Comparison of ENCODE assay signal across 8 cellular contexts in the genomic region with DNA sequence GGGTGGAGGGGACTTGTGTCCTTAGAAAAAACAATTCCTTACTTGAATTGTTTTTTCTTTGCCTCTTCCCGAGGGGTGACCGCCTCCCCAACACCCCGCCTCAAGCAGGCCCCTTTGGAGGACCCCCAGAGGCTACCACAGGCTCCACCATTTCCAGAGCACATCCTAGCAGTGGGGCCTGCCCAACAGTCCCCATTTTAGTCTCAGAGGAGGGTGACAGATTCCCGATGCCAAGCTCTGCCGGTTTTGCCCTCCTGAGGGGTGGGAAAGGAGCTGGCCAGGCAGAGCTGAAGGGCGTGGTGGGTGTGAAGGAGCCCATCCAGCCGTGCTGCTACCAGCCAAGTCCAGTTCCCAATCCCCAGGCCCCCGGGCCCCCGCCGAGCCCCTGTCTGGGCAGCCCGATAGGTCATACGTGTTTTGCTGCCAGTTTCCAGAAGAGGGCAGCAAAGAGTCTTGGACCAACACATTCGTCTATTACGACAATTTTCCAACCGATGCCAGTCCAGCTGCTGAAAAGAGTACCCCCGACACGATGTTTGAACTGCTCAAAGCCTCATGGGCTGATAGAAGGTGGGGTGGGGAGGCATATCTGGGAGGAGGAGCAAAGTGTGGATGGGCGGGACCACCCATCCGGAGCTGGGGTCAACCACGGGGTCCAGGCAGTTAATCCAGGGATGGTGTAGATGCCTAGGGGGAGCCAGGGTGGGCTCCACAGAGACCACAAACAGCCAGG. TPM values are rescaled to one million over a fixed set of nuclear protein-coding genes. Genes with fewer than 3 reads are reported as not detected.
DNase-seq lines count a peak whose midpoint lies in the region; ATAC-seq and TF ChIP-seq lines count a peak whose summit lies in the region.

No MANE protein-coding gene starts in this region.

- intact Hi-C loops in psoas muscle (cut with DNase I): loop anchor here in 1 of 2 donors (5.0 kb wide), 1 partner anchor 75 kb away; no protein-coding TSS in a partner anchor

- H3K36me3 ChIP-seq in SK-N-MC (ENCODE audit: insufficient read depth, low read length): no peaks in the 10 kb centered on the region
- H3K36me3 ChIP-seq in cardiac muscle cell: no peaks in the 10 kb centered on the region
- no peaks in the 10 kb centered on the region for H3K36me3 ChIP-seq in psoas muscle (ENCODE audit: insufficient read depth in 1 of 2, low read depth in 1 of 2)

- peak; percentile 77 for TF ChIP-seq CTCF in cardiac muscle cell (IDR thresholded peaks at IDR 0.05; ENCODE audit: low read depth, low read length)
- TF ChIP-seq CTCF in psoas muscle (IDR thresholded peaks at IDR 0.05): peak; percentile 70

- H3K9me3 ChIP-seq in SK-N-MC (ENCODE audit: low read depth, low read length) (no peaks in the 10 kb centered on the region), cardiac muscle cell (ENCODE audit: low read depth) (no peaks in the 10 kb centered on the region), psoas muscle (no peaks in the 10 kb centered on the region)

- H3K27me3 ChIP-seq in cardiac muscle cell (no peaks in the 10 kb centered on the region), psoas muscle (ENCODE audit: insufficient read depth in 3 of 3, low read length in 2 of 3) (peaks cover 0 to 3% (median 0%) of the 10 kb centered on the region in 3 donors)

- H3K4me1 ChIP-seq in cardiac muscle cell (ENCODE audit: low read depth) (no peaks in the 10 kb centered on the region), psoas muscle (no peaks in the 10 kb centered on the region)

- peak; percentile 83 for DNase-seq in ELF-1 (ENCODE audit: low read depth, low spot score)
- DNase-seq in NCI-H1092 treated with DMSO at 0.1 percent for 48 hours (lab: John Stamatoyannopoulos, UW): peak; percentile 70
- peak; percentile 8 for DNase-seq in SK-N-MC (ENCODE audit: low read depth, low spot score)
- peak; percentile 66 for DNase-seq in activated naive CD4-positive, alpha-beta T cell treated with anti-CD3 and anti-CD28 coated beads, Interleukin-2, amount 50 U/mL, for 16 hours
- peak; percentile 78 to 84 for DNase-seq in cardiac muscle cell (ENCODE audit: low read depth in 1 of 2, low spot score in 1 of 2)
- DNase-seq in psoas muscle: peak; percentile 45 to 63

- H3K27ac ChIP-seq in SK-N-MC (no peak overlapping the region), cardiac muscle cell (no peak overlapping the region), psoas muscle (no peak overlapping the region)

- WGBS in psoas muscle, 3 donors: 22 to 24% (median 22%) methylated on average over 20 of the region's 20 CpGs

- ATAC-seq in psoas muscle: peak; percentile 43 to 87 (median 69)
- ATAC-seq in HG02870 (IDR thresholded peaks at IDR 0.05; ENCODE audit: unreplicated experiment): no peak
- ATAC-seq in HG03520 (IDR thresholded peaks at IDR 0.05; ENCODE audit: unreplicated experiment): no peak

- no peak overlapping the region for H3K4me3 ChIP-seq in SK-N-MC
- H3K4me3 ChIP-seq in cardiac muscle cell: no peak overlapping the region
- peak overlapping the region; percentile 40 for H3K4me3 ChIP-seq in psoas muscle

- no peak overlapping the region for H3K9ac ChIP-seq in SK-N-MC (ENCODE audit: insufficient read length)

RNA-seq across cellular contexts. Expression of a gene that starts 18.8 kb away (rescaled TPM):
- total RNA-seq in cardiac muscle cell: 80.3 and 150 TPM in 2 replicates
- 72.7 and 84.9 TPM in 2 replicates for polyA plus RNA-seq in cardiac muscle cell
- 10 to 100 TPM; 27.3 to 42.4 (median 34.3) TPM for total RNA-seq in psoas muscle
- polyA plus RNA-seq in psoas muscle: 10 to 100 TPM; 19.6 to 24.3 (median 22.8) TPM

RNA-seq across cellular contexts. Expression of a gene that starts 46.1 kb away (rescaled TPM):
- 8.0 and 11.3 TPM in 2 replicates for total RNA-seq in cardiac muscle cell
- polyA plus RNA-seq in cardiac muscle cell: 12.2 and 16.0 TPM in 2 replicates
- 1 to 10 TPM in 3 of 4 donors, under 1 TPM in 1; 0.71 to 1.9 (median 1.7) TPM for total RNA-seq in psoas muscle
- 1 to 10 TPM in 2 of 3 donors, under 1 TPM in 1; 0.51 to 1.4 (median 1.2) TPM for polyA plus RNA-seq in psoas muscle

RNA-seq across cellular contexts. Expression of a gene that starts 46.9 kb away (rescaled TPM):
- 30.3 and 37.5 TPM in 2 replicates for total RNA-seq in cardiac muscle cell
- polyA plus RNA-seq in cardiac muscle cell: 13.0 and 22.1 TPM in 2 replicates
- total RNA-seq in psoas muscle: 10 to 100 TPM in 2 of 4 donors, 1 to 10 TPM in 2; 6.5 to 11.4 (median 8.7) TPM
- 1 to 10 TPM; 1.7 to 6.4 (median 3.2) TPM for polyA plus RNA-seq in psoas muscle

Comparison
In these comparisons a context has a peak if more than half of its experiments do, and no peak if none do; other contexts are left out.
1. DNase-seq: peak in every context shown above with its lines; median percentile 83 in ELF-1; 81 in cardiac muscle cell; 70 in NCI-H1092 treated with DMSO at 0.1 percent for 48 hours; 66 in activated naive CD4-positive, alpha-beta T cell treated with anti-CD3 and anti-CD28 coated beads, Interleukin-2, amount 50 U/mL, for 16 hours; 54 in psoas muscle; 8 in SK-N-MC.
2. ATAC-seq: peak in psoas muscle (4 of 4); none in HG02870 (single experiment) and HG03520 (single experiment).